8 cellular contexts compared by ENCODE assay signal in the genomic region with DNA sequence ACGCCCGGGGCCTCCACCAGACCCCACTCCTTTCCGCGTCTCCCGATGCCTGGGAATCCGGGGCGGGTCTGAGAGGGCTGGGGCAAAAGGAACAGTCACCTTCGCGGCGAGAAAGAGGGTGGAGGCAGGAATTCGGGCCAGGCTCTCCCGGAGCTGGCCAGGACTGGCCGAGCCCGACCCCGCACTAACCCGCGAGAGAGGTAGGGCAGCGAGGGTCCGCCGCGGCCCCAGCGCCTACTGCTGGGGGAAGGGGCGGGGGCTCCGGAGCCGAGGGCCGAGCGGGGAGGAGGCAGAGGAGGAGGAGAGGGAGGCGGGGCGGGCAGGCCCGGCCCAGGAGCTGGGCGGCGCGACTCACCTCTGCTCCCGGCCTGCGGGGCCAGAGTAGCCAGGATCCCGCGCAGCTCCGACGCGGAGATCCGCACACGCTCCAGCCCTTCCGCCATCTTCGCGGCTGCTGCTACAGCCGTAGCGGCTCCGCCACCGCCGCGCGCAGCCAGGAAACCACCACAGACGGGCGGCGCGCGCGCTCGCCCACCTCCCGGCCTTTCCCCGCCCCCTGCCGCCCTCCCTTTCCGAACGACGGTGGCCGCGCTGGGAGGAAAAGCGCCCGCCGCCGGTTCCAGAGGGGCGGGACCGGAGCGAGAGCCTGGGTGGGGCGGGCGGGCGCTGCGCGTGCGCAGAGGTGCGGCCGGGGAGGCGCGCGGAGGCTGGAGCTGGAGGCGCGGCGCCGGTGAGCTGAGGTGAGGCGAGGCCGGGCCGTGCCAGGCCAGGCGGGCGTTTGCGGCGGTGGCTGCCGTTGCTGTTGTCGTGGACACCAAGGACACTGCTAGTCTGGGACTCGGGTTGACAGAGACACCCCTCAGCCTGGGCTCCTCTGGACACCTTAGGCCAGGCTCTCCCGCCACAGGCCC. TPM values are rescaled to one million over a fixed set of nuclear protein-coding genes. Genes with fewer than 3 reads are reported as not detected.
DNase-seq lines count a peak whose midpoint lies in the region; ATAC-seq, FAIRE-seq and TF ChIP-seq lines count a peak whose summit lies in the region.

TSS of gene SMG6 (minus strand) at position 508 of the 911 bp plus-strand sequence. CDS start at position 443, 65 bp downstream.
TSS of gene SRR (plus strand) at position 673 of the 911 bp plus-strand sequence. CDS start 11,611 bp downstream, outside the sequence.

- intact Hi-C loops in T-helper 2 cell treated with Interferon-gamma antibody and Interleukin-4, amounts not matched to agents 100 ng/mL and 5 ng/mL, for 36 hours (cut with micrococcal nuclease) = loop anchor here (1.0 to 10.0 kb wide), 5 partner anchors 33 to 1549 kb away; partner anchors contain the start of genes CLUH, GEMIN4, MNT and SGSM2

- H3K36me3 ChIP-seq in right atrium auricular region = peaks cover 11% of the 10 kb centered on the region

- H3K27ac ChIP-seq in right atrium auricular region = peak within 1 kb of the TSS; percentile 86 to 88

- DNase-seq in NCI-H1417 (lab: John Stamatoyannopoulos, UW) (peak; percentile 83 to 91 (median 89)), anterior cingulate cortex (lab: John Stamatoyannopoulos, UW) (peak; percentile 49 to 94 (median 87)), right atrium auricular region (ENCODE audit: low spot score) (peak; percentile 86), pulmonary artery endothelial cell (ENCODE audit: low read depth, low spot score) (peak; percentile 54), urothelium cell line (ENCODE audit: low spot score) (peak; percentile 94)

- TF ChIP-seq CTCF in right atrium auricular region (IDR thresholded peaks at IDR 0.05) = peak in 1 of 2 donors; percentile 27

- FAIRE-seq in urothelium cell line (lab: Jason Lieb, UNC) = no peak

- H3K4me1 ChIP-seq in right atrium auricular region = peaks cover 0 to 24% of the 10 kb centered on the region in 2 donors

- H3K27me3 ChIP-seq in right atrium auricular region = no peaks in the 10 kb centered on the region

- H3K9me3 ChIP-seq in right atrium auricular region = no peaks in the 10 kb centered on the region

- ATAC-seq in GM18498 (IDR thresholded peaks at IDR 0.05; ENCODE audit: unreplicated experiment) (peak; percentile 87), HG02763 (IDR thresholded peaks at IDR 0.05; ENCODE audit: unreplicated experiment) (peak; percentile 87)

- peak within 1 kb of the TSS; percentile 78 to 88 for H3K4me3 ChIP-seq in right atrium auricular region

RNA-seq across cellular contexts. Expression of gene SMG6, which starts in this region (rescaled TPM):
- 51.9 and 56.0 TPM in 2 replicates for total RNA-seq in T-helper 2 cell treated with Interferon-gamma antibody and Interleukin-4, amounts not matched to agents 100 ng/mL and 5 ng/mL, for 36 hours
- 10 to 100 TPM; 18.2 to 29.3 TPM for total RNA-seq in right atrium auricular region
- total RNA-seq in pulmonary artery endothelial cell = 24.9 and 33.0 TPM in 2 replicates

RNA-seq across cellular contexts. Expression of gene SRR, which starts in this region (rescaled TPM):
- total RNA-seq in T-helper 2 cell treated with Interferon-gamma antibody and Interleukin-4, amounts not matched to agents 100 ng/mL and 5 ng/mL, for 36 hours = 16.9 and 20.7 TPM in 2 replicates
- total RNA-seq in right atrium auricular region (10 to 100 TPM in 1 of 2 donors, 1 to 10 TPM in 1; 9.7 to 11.5 TPM), pulmonary artery endothelial cell (11.4 and 19.7 TPM in 2 replicates)

Comparison
In these comparisons a context has a peak if more than half of its experiments do, and no peak if none do; other contexts are left out.
1. Peak in every context shown above with its lines: DNase-seq, ATAC-seq, H3K4me3 ChIP-seq and H3K27ac ChIP-seq.